16 cellular contexts compared by ENCODE assay signal in genomic region chr1:9703681-9704080, GRCh38. TPM values are rescaled to one million over a fixed set of nuclear protein-coding genes. Genes with fewer than 3 reads are reported as not detected.
DNase-seq lines count a peak whose midpoint lies in the region; ATAC-seq and TF ChIP-seq lines count a peak whose summit lies in the region.
"Had no signal": no experiment of that assay in that cellular context is flagged by ENCODE, and none has a peak within 500 bp of the region (broad histone marks: within the 10 kb centered on the region; RNA-seq: fewer than 3 reads in every experiment).

No MANE protein-coding gene starts in this region.

- H3K27me3 Mint-ChIP-seq in activated CD8-positive, alpha-beta memory T cell treated with anti-CD3 and anti-CD28 coated beads, Interleukin-2, amount 10 ng/mL, durations not matched to agents 7 days and 5 days = no peaks in the 10 kb centered on the region
- no peaks in the 10 kb centered on the region; the same call in 1 of the 2 replicates for H3K27me3 Mint-ChIP-seq in HFFc6 (ENCODE audit: insufficient read depth)
- no peaks in the 10 kb centered on the region for H3K27me3 Mint-ChIP-seq in natural killer cell treated with Interleukin-12 subunit alpha and Interleukin-12 subunit beta and Interleukin-15 and Interleukin-18, amount 100 ng/mL, for 72 hours

- no peak overlapping the region for H3K4me3 Mint-ChIP-seq in activated CD8-positive, alpha-beta memory T cell treated with anti-CD3 and anti-CD28 coated beads, Interleukin-2, amount 10 ng/mL, durations not matched to agents 7 days and 5 days
- no peak overlapping the region for H3K4me3 Mint-ChIP-seq in HFFc6
- peak overlapping the region; percentile 86 for H3K4me3 Mint-ChIP-seq in natural killer cell treated with Interleukin-12 subunit alpha and Interleukin-12 subunit beta and Interleukin-15 and Interleukin-18, amount 100 ng/mL, for 72 hours
- H3K4me3 Mint-ChIP-seq: endodermal cell had no signal

- peaks cover 68% of the 10 kb centered on the region for H3K36me3 Mint-ChIP-seq in activated CD8-positive, alpha-beta memory T cell treated with anti-CD3 and anti-CD28 coated beads, Interleukin-2, amount 10 ng/mL, durations not matched to agents 7 days and 5 days
- peaks cover 9% of the 10 kb centered on the region for H3K36me3 Mint-ChIP-seq in HFFc6 (ENCODE audit: low read depth)
- H3K36me3 Mint-ChIP-seq in activated naive CD4-positive, alpha-beta T cell treated with anti-CD3 and anti-CD28 coated beads, Interleukin-2, amount 50 U/mL, for 72 hours = peaks cover 9 to 40% of the 10 kb centered on the region in 2 donors
- H3K36me3 Mint-ChIP-seq in natural killer cell treated with Interleukin-12 subunit alpha and Interleukin-12 subunit beta and Interleukin-15 and Interleukin-18, amount 100 ng/mL, for 72 hours = peaks cover 6% of the 10 kb centered on the region

- CTCF ChIA-PET in activated CD8-positive, alpha-beta memory T cell treated with anti-CD3 and anti-CD28 coated beads, Interleukin-2, amount 10 ng/mL, durations not matched to agents 7 days and 5 days (lab: Charles Lee) = interaction anchor here (0.9 to 4.0 kb wide), 9 partner anchors 8 to 76 kb away, joined by 3 to 25 read pairs (median 9); no protein-coding TSS in a partner anchor

- peaks cover 66% of the 10 kb centered on the region for H3K4me1 Mint-ChIP-seq in activated CD8-positive, alpha-beta memory T cell treated with anti-CD3 and anti-CD28 coated beads, Interleukin-2, amount 10 ng/mL, durations not matched to agents 7 days and 5 days
- peaks cover 64% of the 10 kb centered on the region for H3K4me1 Mint-ChIP-seq in HFFc6 (ENCODE audit: low read depth)
- peaks cover 43 to 59% of the 10 kb centered on the region in 2 donors for H3K4me1 Mint-ChIP-seq in natural killer cell treated with Interleukin-12 subunit alpha and Interleukin-12 subunit beta and Interleukin-15 and Interleukin-18, amount 100 ng/mL, for 72 hours (ENCODE audit: low read depth in 2 of 2)

- no peak for ATAC-seq in activated CD8-positive, alpha-beta memory T cell treated with anti-CD3 and anti-CD28 coated beads, Interleukin-2, amount 10 ng/mL, durations not matched to agents 7 days and 5 days
- ATAC-seq in activated naive CD4-positive, alpha-beta T cell treated with anti-CD3 and anti-CD28 coated beads, Interleukin-2, amount 50 U/mL, for 72 hours = no peak
- no peak for ATAC-seq in natural killer cell treated with Interleukin-12 subunit alpha and Interleukin-12 subunit beta and Interleukin-15 and Interleukin-18, amount 100 ng/mL, for 72 hours
- ATAC-seq in left colon = no peak
- ATAC-seq: left lobe of liver, SK-N-SH treated with all-trans-retinoic acid at 6 μM for 48 hours had no signal

- intact Hi-C loops in left colon (cut with DNase I, micrococcal nuclease) = no loop called here

- H3K9me3 Mint-ChIP-seq in activated CD8-positive, alpha-beta memory T cell treated with anti-CD3 and anti-CD28 coated beads, Interleukin-2, amount 10 ng/mL, durations not matched to agents 7 days and 5 days (ENCODE audit: low read depth) = peaks cover 5% of the 10 kb centered on the region
- H3K9me3 Mint-ChIP-seq in HFFc6 = no peaks in the 10 kb centered on the region; the same call in 1 of the 2 replicates
- H3K9me3 Mint-ChIP-seq in activated naive CD4-positive, alpha-beta T cell treated with anti-CD3 and anti-CD28 coated beads, Interleukin-2, amount 50 U/mL, for 72 hours = peaks cover 0 to 8% of the 10 kb centered on the region in 2 donors
- H3K9me3 Mint-ChIP-seq in natural killer cell treated with Interleukin-12 subunit alpha and Interleukin-12 subunit beta and Interleukin-15 and Interleukin-18, amount 100 ng/mL, for 72 hours = peaks cover 3% of the 10 kb centered on the region

- TF ChIP-seq CTCF in HFFc6 (IDR thresholded peaks at IDR 0.05) = no peak

- DNase-seq in activated CD8-positive, alpha-beta memory T cell treated with anti-CD3 and anti-CD28 coated beads, Interleukin-2, amount 10 ng/mL, durations not matched to agents 7 days and 5 days = no peak
- no peak for DNase-seq in activated CD8-positive, alpha-beta memory T cell treated with anti-CD3 and anti-CD28 coated beads for 24 hours
- no peak for DNase-seq in HFFc6
- DNase-seq in activated naive CD4-positive, alpha-beta T cell treated with anti-CD3 and anti-CD28 coated beads, Interleukin-2, amount 50 U/mL, for 72 hours (ENCODE audit: low spot score in 2 of 2) = no peak
- peak; percentile 20 for DNase-seq in natural killer cell treated with Interleukin-12 subunit alpha and Interleukin-12 subunit beta and Interleukin-15 and Interleukin-18, amount 100 ng/mL, for 72 hours (ENCODE audit: low spot score)
- DNase-seq in left colon = no peak
- no peak for DNase-seq in stimulated activated CD4-positive, alpha-beta T cell treated with anti-CD3 and anti-CD28 coated beads, Interleukin-2, amount 100 ng/mL, for 48 hours
- no peak for DNase-seq in SKM-1 (lab: John Stamatoyannopoulos, UW; ENCODE audit: unreplicated experiment)
- DNase-seq: activated CD4-positive, alpha-beta T cell treated with anti-CD3 and anti-CD28 coated beads, Interleukin-2, amount 50 U/mL, for 48 hours; endodermal cell; glutamatergic neuron; KG1; NCI-H1930; RPMI8226 had no signal

- peak overlapping the region; percentile 82 for H3K27ac Mint-ChIP-seq in activated CD8-positive, alpha-beta memory T cell treated with anti-CD3 and anti-CD28 coated beads, Interleukin-2, amount 10 ng/mL, durations not matched to agents 7 days and 5 days
- peak overlapping the region; percentile 44 for H3K27ac Mint-ChIP-seq in HFFc6
- peak overlapping the region; percentile 7 to 79 for H3K27ac Mint-ChIP-seq in activated naive CD4-positive, alpha-beta T cell treated with anti-CD3 and anti-CD28 coated beads, Interleukin-2, amount 50 U/mL, for 72 hours
- peak overlapping the region; percentile 88 to 94 for H3K27ac Mint-ChIP-seq in natural killer cell treated with Interleukin-12 subunit alpha and Interleukin-12 subunit beta and Interleukin-15 and Interleukin-18, amount 100 ng/mL, for 72 hours
- H3K27ac Mint-ChIP-seq: endodermal cell had no signal

RNA-seq across cellular contexts. Expression of gene PIK3CD, which starts 52.1 kb away (rescaled TPM):
- total RNA-seq in activated CD8-positive, alpha-beta memory T cell treated with anti-CD3 and anti-CD28 coated beads, Interleukin-2, amount 10 ng/mL, durations not matched to agents 7 days and 5 days = 100 to 1,000 TPM; 256 to 261 TPM
- total RNA-seq in HFFc6 (2021; fragmentation: NEBNext Ultra II Directional; extraction: Animal tissue kit (Norgen Biotek cat#: 25700)) = 10 to 100 TPM in 2 of 6 experiments, 1 to 10 TPM in 4; 7.3 to 14.6 (median 9.2) TPM
- 100 to 1,000 TPM; 118 to 138 TPM for total RNA-seq in activated naive CD4-positive, alpha-beta T cell treated with anti-CD3 and anti-CD28 coated beads, Interleukin-2, amount 50 U/mL, for 72 hours
- 100 to 1,000 TPM; 273 to 444 TPM for total RNA-seq in natural killer cell treated with Interleukin-12 subunit alpha and Interleukin-12 subunit beta and Interleukin-15 and Interleukin-18, amount 100 ng/mL, for 72 hours
- 1 to 10 TPM; 1.6 to 5.4 TPM for total RNA-seq in left colon

Comparison
In these comparisons a context has a peak if more than half of its experiments do, and no peak if none do; other contexts are left out.
1. RNA of gene PIK3CD, which starts 52.1 kb away (total RNA-seq): 273 to 444 TPM in natural killer cell treated with Interleukin-12 subunit alpha and Interleukin-12 subunit beta and Interleukin-15 and Interleukin-18, amount 100 ng/mL, for 72 hours, 256 to 261 TPM in activated CD8-positive, alpha-beta memory T cell treated with anti-CD3 and anti-CD28 coated beads, Interleukin-2, amount 10 ng/mL, durations not matched to agents 7 days and 5 days and 118 to 138 TPM in activated naive CD4-positive, alpha-beta T cell treated with anti-CD3 and anti-CD28 coated beads, Interleukin-2, amount 50 U/mL, for 72 hours; 7.3 to 14.6 TPM in HFFc6 and 1.6 to 5.4 TPM in left colon; every median in the first group is over 4 times any median in the second.
2. Peak in every context shown above with its lines, with median percentiles within 50 percentile points of each other: H3K27ac Mint-ChIP-seq.